10 cellular contexts compared by ENCODE assay signal in the genomic region with DNA sequence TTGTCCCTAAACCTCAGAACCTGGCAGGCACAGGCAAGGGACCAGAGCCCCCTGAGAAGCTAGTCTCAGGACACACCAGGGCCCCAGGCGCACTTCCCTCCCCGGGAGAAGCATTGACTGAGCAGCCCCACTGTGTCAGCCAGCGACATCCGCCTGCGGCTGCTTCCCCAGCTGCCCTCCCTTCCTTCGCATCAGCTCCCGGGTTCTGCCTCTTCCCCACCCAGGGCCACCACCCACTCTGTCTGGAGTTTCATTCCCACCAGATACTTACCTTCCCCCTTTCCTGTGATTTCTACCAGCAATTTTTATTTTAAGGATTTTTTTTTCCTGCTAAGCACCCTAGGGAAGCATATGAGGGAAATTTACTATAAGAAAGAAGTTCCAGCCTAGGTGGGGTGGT.
DNase-seq lines count a peak whose midpoint lies in the region; ATAC-seq and TF ChIP-seq lines count a peak whose summit lies in the region.
"Had no signal": no experiment of that assay in that cellular context is flagged by ENCODE, and none has a peak within 500 bp of the region (broad histone marks: within the 10 kb centered on the region; RNA-seq: fewer than 3 reads in every experiment).

No MANE protein-coding gene starts in this region.

- no peaks in the 10 kb centered on the region for H3F3A ChIP-seq in MM.1S (ENCODE audit: insufficient read depth, low read length)

- H2AFZ ChIP-seq in MM.1S (ENCODE audit: low read length) = no peak overlapping the region

- H3K4me2 ChIP-seq in MM.1S (ENCODE audit: low read depth, low read length) = no peak overlapping the region

- H3K4me3 ChIP-seq in psoas muscle (no peak overlapping the region), MM.1S (ENCODE audit: low read length) (no peak overlapping the region)
- H3K4me3 ChIP-seq: esophagus squamous epithelium had no signal

- peaks cover 2% of the 10 kb centered on the region for H3K36me3 Mint-ChIP-seq in stimulated activated memory B cell treated with anti-CD40 and anti-IgM and Interleukin-4, amounts not matched to agents 10 μg/mL and 1 μg/mL and 100 μg/mL, for 72 hours

- no peak overlapping the region for H3K4me3 Mint-ChIP-seq in stimulated activated memory B cell treated with anti-CD40 and anti-IgM and Interleukin-4, amounts not matched to agents 10 μg/mL and 1 μg/mL and 100 μg/mL, for 72 hours

- ATAC-seq in psoas muscle = peak in 2 of 4 donors; percentile 22 to 50
- ATAC-seq in stimulated activated memory B cell treated with anti-CD40 and anti-IgM and Interleukin-4, amounts not matched to agents 10 μg/mL and 1 μg/mL and 100 μg/mL, for 72 hours = no peak

- peaks cover 17% of the 10 kb centered on the region for H3K4me1 Mint-ChIP-seq in stimulated activated memory B cell treated with anti-CD40 and anti-IgM and Interleukin-4, amounts not matched to agents 10 μg/mL and 1 μg/mL and 100 μg/mL, for 72 hours

- no peak overlapping the region for H3K27ac Mint-ChIP-seq in stimulated activated memory B cell treated with anti-CD40 and anti-IgM and Interleukin-4, amounts not matched to agents 10 μg/mL and 1 μg/mL and 100 μg/mL, for 72 hours

- peaks cover 2% of the 10 kb centered on the region for H3K9me3 Mint-ChIP-seq in stimulated activated memory B cell treated with anti-CD40 and anti-IgM and Interleukin-4, amounts not matched to agents 10 μg/mL and 1 μg/mL and 100 μg/mL, for 72 hours

- H3K27ac ChIP-seq in psoas muscle = peak overlapping the region; percentile 53
- no peak overlapping the region for H3K27ac ChIP-seq in MM.1S (ENCODE audit: low read length)

- TF ChIP-seq CTCF in psoas muscle (IDR thresholded peaks at IDR 0.05) (no peak), MM.1S (IDR thresholded peaks at IDR 0.05; ENCODE audit: low read length) (no peak)

- H3K4me1 ChIP-seq in psoas muscle (peaks cover 14% of the 10 kb centered on the region), MM.1S (ENCODE audit: low read length) (peaks cover 21% of the 10 kb centered on the region)

- peak; percentile 79 for DNase-seq in ELF-1 (ENCODE audit: low read depth, low spot score)
- DNase-seq in amniotic epithelial cell (ENCODE audit: low read depth) = peak; percentile 59
- peak; percentile 19 to 46 for DNase-seq in hippocampal formation (lab: John Stamatoyannopoulos, UW)
- DNase-seq in psoas muscle = peak in 1 of 2 donors; percentile 40
- no peak for DNase-seq in foreskin melanocyte
- DNase-seq in SHP77 (lab: John Stamatoyannopoulos, UW) = no peak
- no peak for DNase-seq in MM.1S
- DNase-seq: esophagus squamous epithelium, NCI-H187 had no signal

- H3K27me3 ChIP-seq in psoas muscle (ENCODE audit: insufficient read depth in 3 of 3, low read length in 2 of 3) (no peaks in the 10 kb centered on the region), MM.1S (replicated peaks; ENCODE audit: insufficient read depth, low read length) (no peaks in the 10 kb centered on the region)
- H3K27me3 ChIP-seq: esophagus squamous epithelium had no signal

- 64 to 81% (median 78%) methylated on average over 7 of the region's 7 CpGs for WGBS in psoas muscle, 3 donors

- H3K9me2 ChIP-seq in MM.1S (replicated peaks; ENCODE audit: insufficient read depth, low read length) = no peaks in the 10 kb centered on the region

- intact Hi-C loops in psoas muscle (cut with DNase I) = no loop called here

- no peaks in the 10 kb centered on the region for H3K36me3 ChIP-seq in psoas muscle (ENCODE audit: insufficient read depth in 1 of 2, low read depth in 1 of 2)
- no peaks in the 10 kb centered on the region for H3K36me3 ChIP-seq in MM.1S (replicated peaks; ENCODE audit: insufficient read depth, low read length)

- no peaks in the 10 kb centered on the region for H3K9me3 ChIP-seq in psoas muscle
- no peaks in the 10 kb centered on the region for H3K9me3 ChIP-seq in MM.1S (replicated peaks; ENCODE audit: insufficient read depth, low read length)
- H3K9me3 ChIP-seq: esophagus squamous epithelium had no signal

- H3K27me3 Mint-ChIP-seq in stimulated activated memory B cell treated with anti-CD40 and anti-IgM and Interleukin-4, amounts not matched to agents 10 μg/mL and 1 μg/mL and 100 μg/mL, for 72 hours = no peaks in the 10 kb centered on the region

- H4K20me1 ChIP-seq in MM.1S (ENCODE audit: insufficient read depth, low read length) = no peaks in the 10 kb centered on the region

- no peak overlapping the region for H3K9ac ChIP-seq in MM.1S (ENCODE audit: low read length)

- H3K79me2 ChIP-seq in MM.1S (ENCODE audit: low read length) = no peaks in the 10 kb centered on the region

Comparison
In these comparisons a context has a peak if more than half of its experiments do, and no peak if none do; other contexts are left out.
1. DNase-seq: peak in ELF-1 (single experiment), amniotic epithelial cell (single experiment) and hippocampal formation (2 of 2); none in foreskin melanocyte (single experiment), SHP77 (0 of 2) and MM.1S (single experiment).